In the genomic region with DNA sequence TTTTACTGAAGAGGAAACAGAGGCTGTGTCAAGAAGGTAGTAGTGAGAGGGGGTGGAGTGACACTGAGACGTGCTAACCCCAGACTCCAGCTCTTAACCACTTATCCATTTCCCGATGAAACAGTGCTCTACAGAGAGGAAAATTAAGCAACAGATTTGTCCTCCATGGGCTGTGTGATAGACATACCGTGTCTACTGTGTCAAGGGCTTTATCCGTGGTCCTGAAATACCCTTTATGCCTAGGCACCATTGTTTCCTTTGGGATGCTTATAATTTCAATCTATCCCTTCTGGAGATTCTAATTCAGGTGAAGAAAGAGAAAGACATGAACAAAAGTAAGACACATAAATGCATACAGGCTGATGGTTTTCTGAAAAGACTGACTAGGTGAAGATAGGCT, we compare ENCODE assay signal across 3 cellular contexts.
TF ChIP-seq lines count a peak whose summit lies in the region.

No MANE protein-coding gene starts in this region.

TF ChIP-seq in A549, 52 proteins besides CTCF, POLR2A, EP300 and RAD21 (continued from another document):
- peak; percentile 33; the same call in 1 of the 2 replicates for TF ChIP-seq REST (IDR thresholded peaks at IDR 0.05)
- no peak for TF ChIP-seq USF2 (IDR thresholded peaks at IDR 0.05)

TF ChIP-seq in HCT116, 20 proteins besides CTCF, POLR2A, EP300 and RAD21:
- peak; percentile 25 for TF ChIP-seq REST (IDR thresholded peaks at IDR 0.05; ENCODE audit: low read depth)
- no peak for TF ChIP-seq ZFX (IDR thresholded peaks at IDR 0.05)
TF ChIP-seq in HCT116: peak in this region for 1.

TF ChIP-seq in Ishikawa, 13 proteins besides CTCF, POLR2A, EP300 and RAD21 (continued from another document):
- peak; percentile 76 for TF ChIP-seq REST (IDR thresholded peaks at IDR 0.05; ENCODE audit: low read depth)
